ENCODE assay signal across 16 cellular contexts in the genomic region with DNA sequence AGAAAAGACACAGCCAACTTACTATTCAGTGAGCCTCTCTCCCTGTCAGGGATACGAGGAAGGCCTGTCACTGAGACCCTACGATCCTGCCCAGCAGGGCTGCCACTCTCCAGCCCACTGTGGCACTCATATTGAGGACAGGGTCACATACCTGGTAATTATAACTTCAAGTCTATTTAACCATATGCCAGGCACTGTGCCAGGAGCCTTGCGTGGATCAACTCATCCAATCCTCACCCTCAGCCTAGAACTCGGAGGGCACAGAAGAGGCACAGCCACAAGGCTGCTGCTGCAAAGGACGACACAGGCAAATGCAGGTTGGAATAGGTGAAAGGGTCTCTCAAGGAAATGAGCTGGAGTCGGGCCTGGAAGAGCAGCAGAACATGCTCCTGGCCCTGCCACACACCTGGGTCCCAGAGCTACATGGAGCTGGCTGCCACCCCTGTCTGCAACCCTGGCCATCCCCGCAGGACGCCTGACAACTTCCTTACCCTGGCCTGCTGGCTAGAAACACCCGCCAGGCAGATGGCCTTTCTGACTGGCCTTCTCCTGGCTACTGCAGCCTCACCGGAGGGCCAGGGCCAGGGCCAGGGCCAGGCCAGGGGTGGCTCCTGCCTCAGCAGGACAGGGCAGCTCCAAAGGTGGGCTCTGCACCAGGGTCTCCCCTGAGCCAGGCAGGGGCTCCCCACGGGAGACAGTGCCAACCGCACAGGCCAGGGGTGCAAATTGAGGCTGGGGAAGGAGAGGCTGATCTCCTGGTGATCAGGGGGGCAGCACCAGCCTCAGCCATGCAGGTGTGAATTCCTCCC.
"Had no signal": no experiment of that assay in that cellular context is flagged by ENCODE, and none has a peak within 500 bp of the region (broad histone marks: within the 10 kb centered on the region; RNA-seq: fewer than 3 reads in every experiment).

No MANE protein-coding gene starts in this region.

- ATAC-seq: activated CD8-positive, alpha-beta memory T cell treated with anti-CD3 and anti-CD28 coated beads, Interleukin-2, amount 10 ng/mL, durations not matched to agents 7 days and 5 days; activated T-cell treated with anti-CD3 and anti-CD28 coated beads, Interleukin-2, amount 50 U/mL, for 4 hours; effector memory CD8-positive, alpha-beta T cell had no signal

- H3K4me1 ChIP-seq: lower lobe of right lung, thyroid gland had no signal

- H3K27me3 ChIP-seq: brain microvascular endothelial cell, thyroid gland had no signal

- H3K27ac ChIP-seq: brain microvascular endothelial cell, lower lobe of right lung, neutrophil, skin epidermis, thyroid gland had no signal

- H3K4me3 ChIP-seq: lower lobe of right lung, skin epidermis, thyroid gland had no signal

- H3K9me3 ChIP-seq: lower lobe of right lung, neutrophil, thyroid gland had no signal

- DNase-seq: activated CD4-positive, alpha-beta T cell treated with anti-CD3 and anti-CD28 coated beads, Interleukin-2, amount 50 U/mL, for 4 hours; activated CD4-positive, CD25-positive, alpha-beta regulatory T cell treated with anti-CD3 and anti-CD28 coated beads, Interleukin-2, amount 50 U/mL, for 72 hours; activated CD8-positive, alpha-beta memory T cell treated with anti-CD3 and anti-CD28 coated beads, Interleukin-2, amount 10 ng/mL, durations not matched to agents 7 days and 5 days; activated gamma-delta T cell; activated naive CD8-positive, alpha-beta T cell treated with anti-CD3 and anti-CD28 coated beads for 36 hours; activated T-cell treated with anti-CD3 and anti-CD28 coated beads, Interleukin-2, amount 50 U/mL, for 4 hours; brain microvascular endothelial cell; effector memory CD8-positive, alpha-beta T cell; hypothalamus; kidney glomerular epithelial cell; lower lobe of right lung; naive B cell; T-helper 2 cell; thyroid gland had no signal

- H3K36me3 ChIP-seq: brain microvascular endothelial cell, lower lobe of right lung, neutrophil, thyroid gland had no signal
